Comparison of ENCODE assay signal across 9 cellular contexts in genomic region chr2:26729311-26729710, GRCh38. TPM values are rescaled to one million over a fixed set of nuclear protein-coding genes. Genes with fewer than 3 reads are reported as not detected.
"Had no signal": no experiment of that assay in that cellular context is flagged by ENCODE, and none has a peak within 500 bp of the region (broad histone marks: within the 10 kb centered on the region; RNA-seq: fewer than 3 reads in every experiment).

No MANE protein-coding gene starts in this region.

- H3K4me2 ChIP-seq: GM23338 had no signal

- H3K4me1 Mint-ChIP-seq: GM23338 had no signal

- H3K4me3 ChIP-seq: GM23338 had no signal

- H3K9me3 Mint-ChIP-seq: GM23338, H9 had no signal

- H3K27ac Mint-ChIP-seq: GM23338 had no signal

- H3K4me3 Mint-ChIP-seq: GM23338, H9 had no signal

- FAIRE-seq: H1, H54 had no signal

- H2AFZ ChIP-seq: GM23338 had no signal

- ATAC-seq: GM23338 had no signal

- H3K27ac ChIP-seq: HL-60 had no signal

- DNase-seq: H9, HCEC 1CT, IMR-90, KBM-7 had no signal

RNA-seq across cellular contexts. Expression of gene KCNK3, which starts 36.8 kb away (rescaled TPM):
- total RNA-seq: GM23338, HT1080 had no signal
- polyA plus RNA-seq: GM23338 had no signal
